In the genomic region with DNA sequence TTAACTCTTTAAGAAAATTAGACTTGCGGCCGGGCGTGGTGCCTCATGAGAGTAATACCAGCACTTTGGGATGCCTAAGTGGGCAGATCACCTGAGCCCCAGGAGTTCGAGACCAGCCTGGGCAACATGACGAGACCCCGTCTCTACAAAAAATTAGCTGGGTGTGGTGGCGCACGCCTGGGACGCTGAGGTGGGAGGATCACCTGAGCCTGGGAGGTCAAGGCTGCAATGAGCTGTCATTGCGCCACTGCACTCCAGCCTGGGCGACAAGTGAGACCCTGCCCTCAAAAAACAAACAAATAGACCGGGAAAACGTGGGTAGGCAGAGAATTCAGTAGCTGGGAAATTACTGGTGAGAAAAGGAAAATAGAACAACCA, we compare ENCODE assay signal across 8 cellular contexts. TPM values are rescaled to one million over a fixed set of nuclear protein-coding genes. Genes with fewer than 3 reads are reported as not detected.
DNase-seq lines count a peak whose midpoint lies in the region; TF ChIP-seq lines count a peak whose summit lies in the region.

No MANE protein-coding gene starts in this region.

- H3K56ac ChIP-seq in mesendoderm (ENCODE audit: low read length) = peak overlapping the region; percentile 100

- no peaks in the 10 kb centered on the region for H3K27me3 Mint-ChIP-seq in type B pancreatic cell

- H3K27ac Mint-ChIP-seq in type B pancreatic cell = peak overlapping the region; percentile 99

- no CpG with 5 or more reads among the region's 13 CpGs for WGBS in mesendoderm (ENCODE audit: extremely low coverage, insufficient coverage, low lambda C conversion rate)

- peak overlapping the region; percentile 39 for H2AK5ac ChIP-seq in mesendoderm (ENCODE audit: low read length)

- H2BK5ac ChIP-seq in mesendoderm (ENCODE audit: low read length) = no peak overlapping the region

- peak; percentile 63 for DNase-seq in activated effector memory CD4-positive, alpha-beta T cell treated with anti-CD3 and anti-CD28 coated beads, Interleukin-2, amount 50 U/mL, for 16 hours
- DNase-seq in activated effector memory CD4-positive, alpha-beta T cell treated with Interleukin-2 at 50 U/mL for 16 hours = no peak
- no peak for DNase-seq in astrocyte of the spinal cord (ENCODE audit: low read depth, low spot score)
- DNase-seq in mesendoderm = no peak
- DNase-seq in type B pancreatic cell (ENCODE audit: extremely low spot score, unreplicated experiment) = no peak
- no peak for DNase-seq in NCI-H1105 (lab: John Stamatoyannopoulos, UW)
- DNase-seq in DMS79 treated with DMSO at 0.1 percent for 48 hours (lab: John Stamatoyannopoulos, UW) = no peak
- no peak for DNase-seq in NCI-H2196 treated with DMSO at 0.1 percent for 48 hours (lab: John Stamatoyannopoulos, UW; ENCODE audit: unreplicated experiment)

- TF ChIP-seq CTCF in astrocyte of the spinal cord (IDR thresholded peaks at IDR 0.05; ENCODE audit: low read depth, low read length) = no peak
- TF ChIP-seq CTCF in type B pancreatic cell (conservative IDR thresholded peaks at IDR 0.05) = no peak

- H2BK120ac ChIP-seq in mesendoderm (ENCODE audit: low read depth, low read length) = no peak overlapping the region

- H3K9ac ChIP-seq in mesendoderm (ENCODE audit: low read length) = peak overlapping the region; percentile 93

- H3K18ac ChIP-seq in mesendoderm (ENCODE audit: low read length) = no peak overlapping the region

- peaks cover 10% of the 10 kb centered on the region for H3K79me1 ChIP-seq in mesendoderm (ENCODE audit: low read length)

- H4K8ac ChIP-seq in mesendoderm (ENCODE audit: low read depth, low read length) = no peak overlapping the region

- H3K4me3 ChIP-seq in astrocyte of the spinal cord (ENCODE audit: low read depth, low read length) (peak overlapping the region; percentile 83), mesendoderm (ENCODE audit: low read length) (peak overlapping the region; percentile 97)

- no peaks in the 10 kb centered on the region for H3K36me3 ChIP-seq in mesendoderm (ENCODE audit: control insufficient read depth, insufficient read depth, low read length)

- no peaks in the 10 kb centered on the region for H3K9me3 Mint-ChIP-seq in type B pancreatic cell

- no peaks in the 10 kb centered on the region for H3K27me3 ChIP-seq in mesendoderm (ENCODE audit: insufficient read depth, low read length, poor library complexity)

- peaks cover 3% of the 10 kb centered on the region for H3K36me3 Mint-ChIP-seq in type B pancreatic cell

- in situ Hi-C loops in astrocyte of the spinal cord (cut with HindIII; ENCODE audit: low sequenced_read_pairs) = no loop called here

- no peak overlapping the region for H2BK15ac ChIP-seq in mesendoderm (replicated peaks; ENCODE audit: low read depth)

- H4K5ac ChIP-seq in mesendoderm (ENCODE audit: low read length) = no peak overlapping the region

- H3K4me1 Mint-ChIP-seq in type B pancreatic cell (ENCODE audit: unreplicated experiment) = peaks cover 23% of the 10 kb centered on the region

- H3K4me1 ChIP-seq in mesendoderm (ENCODE audit: control insufficient read depth, low read depth, low read length) = peaks cover 2% of the 10 kb centered on the region

- peak overlapping the region; percentile 100 for H3K4me3 Mint-ChIP-seq in type B pancreatic cell

- H3K4me2 ChIP-seq in mesendoderm (ENCODE audit: low read length) = peak overlapping the region; percentile 77

- H3K4ac ChIP-seq in mesendoderm (ENCODE audit: low read depth, low read length) = peak overlapping the region; percentile 19

- peaks cover 29% of the 10 kb centered on the region for H3K79me2 ChIP-seq in mesendoderm (ENCODE audit: control insufficient read depth, insufficient read depth, low read length)

- H3K23ac ChIP-seq in mesendoderm (ENCODE audit: low read length) = no peak overlapping the region

- H3K27ac ChIP-seq in mesendoderm (ENCODE audit: low read depth, low read length) = no peak overlapping the region

RNA-seq across cellular contexts. Expression of gene UMPS, which starts 0.7 kb away (rescaled TPM):
- 45.8 TPM for polyA plus RNA-seq in mesendoderm (2013, experiment 1 of 2)
- 45.3 TPM for polyA plus RNA-seq in mesendoderm (2013, experiment 2 of 2)
- total RNA-seq in type B pancreatic cell (ENCODE audit: low replicate concordance) = 46.7 and 51.6 TPM in 2 replicates
